ENCODE assay signal across 11 cellular contexts in the genomic region with DNA sequence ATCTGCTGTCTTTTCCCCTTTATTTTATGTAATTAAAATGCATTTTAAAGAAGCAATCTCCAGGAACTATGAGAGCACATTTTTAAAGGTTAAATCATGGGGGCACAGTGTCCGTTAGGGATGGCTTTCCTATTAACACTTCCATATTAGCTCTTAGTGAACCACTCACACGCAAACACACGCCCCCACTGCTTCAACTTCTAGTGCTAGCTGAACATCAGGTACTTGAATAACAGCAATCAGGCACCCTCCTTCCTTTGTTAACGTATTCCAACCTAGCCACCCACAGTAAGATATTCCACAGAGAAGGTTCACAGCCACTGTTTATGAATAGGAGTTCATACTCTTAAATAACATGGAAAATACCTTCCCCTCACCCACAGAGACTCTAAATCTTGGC.
DNase-seq lines count a peak whose midpoint lies in the region; ATAC-seq and TF ChIP-seq lines count a peak whose summit lies in the region.
"Had no signal": no experiment of that assay in that cellular context is flagged by ENCODE, and none has a peak within 500 bp of the region (broad histone marks: within the 10 kb centered on the region; RNA-seq: fewer than 3 reads in every experiment).

No MANE protein-coding gene starts in this region.

- peaks cover 41% of the 10 kb centered on the region for H3K4me1 Mint-ChIP-seq in dendritic cell treated with granulocyte-macrophage colony-stimulating factor and Interleukin-4, amounts not matched to agents 40 ng/mL and 50 ng/mL, for 4 days (ENCODE audit: low read depth)

- H3K36me3 ChIP-seq in KMS-11 (ENCODE audit: insufficient read depth): no peaks in the 10 kb centered on the region
- H3K36me3 ChIP-seq: SJCRH30 had no signal

- H3K79me2 ChIP-seq in KMS-11 (ENCODE audit: insufficient read depth, low read depth): no peaks in the 10 kb centered on the region

- no peaks in the 10 kb centered on the region for H3K27me3 ChIP-seq in KMS-11 (ENCODE audit: insufficient read depth, low read depth)

- no peaks in the 10 kb centered on the region for H3K27me3 Mint-ChIP-seq in dendritic cell treated with granulocyte-macrophage colony-stimulating factor and Interleukin-4, amounts not matched to agents 40 ng/mL and 50 ng/mL, for 4 days

- no peak overlapping the region for H3K4me3 Mint-ChIP-seq in dendritic cell treated with granulocyte-macrophage colony-stimulating factor and Interleukin-4, amounts not matched to agents 40 ng/mL and 50 ng/mL, for 4 days

- peak overlapping the region; percentile 83; the same call in 1 of the 2 replicates for H3K9ac ChIP-seq in KMS-11

- peak; percentile 4 for ATAC-seq in GM21423 (IDR thresholded peaks at IDR 0.05; ENCODE audit: unreplicated experiment)

- peak overlapping the region; percentile 29; the same call in 1 of the 2 replicates for H2AFZ ChIP-seq in KMS-11 (ENCODE audit: low read depth)

- intact Hi-C loops in dendritic cell treated with granulocyte-macrophage colony-stimulating factor and Interleukin-4, amounts not matched to agents 40 ng/mL and 50 ng/mL, for 4 days (cut with micrococcal nuclease): loop anchor here (5.0 kb wide), 1 partner anchor 50 kb away; a partner anchor contains a TSS

- H3K27ac ChIP-seq in KMS-11: peak overlapping the region; percentile 95
- H3K27ac ChIP-seq: SJCRH30 had no signal

- peak overlapping the region; percentile 67 for H3K27ac Mint-ChIP-seq in dendritic cell treated with granulocyte-macrophage colony-stimulating factor and Interleukin-4, amounts not matched to agents 40 ng/mL and 50 ng/mL, for 4 days

- H3K36me3 Mint-ChIP-seq in dendritic cell treated with granulocyte-macrophage colony-stimulating factor and Interleukin-4, amounts not matched to agents 40 ng/mL and 50 ng/mL, for 4 days (ENCODE audit: low read depth): no peaks in the 10 kb centered on the region

- in situ Hi-C loops in ACHN (cut with HindIII; ENCODE audit: low pct_ligation_motif_present, low pct_unique_long_range_greater_than_20kb, low sequenced_read_pairs): no loop called here

- H3K4me3 ChIP-seq in KMS-11 (IDR thresholded peaks at IDR 0.05; ENCODE audit: insufficient read depth, low read depth, low read length): no peak overlapping the region
- H3K4me3 ChIP-seq: SJCRH30 had no signal

- H3K4me2 ChIP-seq in KMS-11: peak overlapping the region; percentile 99

- TF ChIP-seq CTCF in KMS-11 (conservative IDR thresholded peaks at IDR 0.05; ENCODE audit: low read depth, low read length): no peak

- DNase-seq in DMS79 treated with DMSO at 0.1 percent for 48 hours (lab: John Stamatoyannopoulos, UW) (peak; percentile 22), NCI-H2029 (lab: John Stamatoyannopoulos, UW) (no peak), NOMO-1 treated with dmso at 0.1 percent for 144 hours (lab: John Stamatoyannopoulos, UW; ENCODE audit: unreplicated experiment) (no peak), ACHN (no peak), CD1c-positive myeloid dendritic cell (ENCODE audit: extremely low spot score) (no peak)
- DNase-seq: IMR-90, NCI-H2029 treated with DMSO at 0.1 percent for 48 hours, SJCRH30 had no signal

- H3K9me3 Mint-ChIP-seq in dendritic cell treated with granulocyte-macrophage colony-stimulating factor and Interleukin-4, amounts not matched to agents 40 ng/mL and 50 ng/mL, for 4 days: no peaks in the 10 kb centered on the region

- no peaks in the 10 kb centered on the region for H4K20me1 ChIP-seq in KMS-11 (ENCODE audit: insufficient read depth)

- H3K4me1 ChIP-seq in KMS-11 (ENCODE audit: low read depth, poor library complexity, severe bottlenecking): peaks cover 70% of the 10 kb centered on the region
- H3K4me1 ChIP-seq: SJCRH30 had no signal
